Comparison of ENCODE assay signal across 8 cellular contexts in the genomic region with DNA sequence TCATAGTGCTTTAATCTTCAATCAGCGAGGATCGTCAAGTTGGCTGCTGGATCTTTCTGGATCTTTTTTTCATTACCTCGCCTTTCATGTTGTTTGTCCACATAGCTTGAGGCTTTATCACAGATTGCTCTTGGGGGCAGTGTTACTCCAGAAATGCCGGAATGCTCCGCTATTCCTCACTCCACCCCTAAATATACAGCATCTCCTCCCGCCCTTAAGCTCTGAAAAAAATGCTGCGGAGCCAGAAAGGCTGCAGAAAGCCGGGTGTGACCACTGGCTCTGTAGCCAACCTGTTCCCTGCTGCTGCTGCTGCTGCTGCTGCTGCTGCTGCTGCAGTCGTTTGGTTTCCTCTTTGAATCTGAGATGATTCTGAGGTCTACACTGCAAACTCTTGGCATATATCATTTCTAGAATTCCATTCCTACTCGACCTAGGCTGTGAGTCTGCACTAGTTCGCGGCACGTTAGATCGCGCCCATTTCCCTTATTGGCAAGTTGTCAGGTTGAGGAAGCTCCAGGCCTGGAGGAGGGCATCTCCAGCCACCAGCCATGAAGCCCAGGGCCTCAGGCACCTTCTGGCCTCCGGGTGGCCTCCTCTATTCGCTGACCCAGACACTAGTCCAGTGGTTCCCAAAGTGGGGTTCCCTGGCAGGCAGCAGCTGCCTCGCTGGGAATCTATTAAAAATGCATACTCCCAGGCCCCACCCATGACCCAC. TPM values are rescaled to one million over a fixed set of nuclear protein-coding genes. Genes with fewer than 3 reads are reported as not detected.
DNase-seq lines count a peak whose midpoint lies in the region; ATAC-seq, FAIRE-seq and TF ChIP-seq lines count a peak whose summit lies in the region.

No MANE protein-coding gene starts in this region.

- no peaks in the 10 kb centered on the region for H3K36me3 ChIP-seq in endothelial cell of umbilical vein (ENCODE audit: control insufficient read depth in 2 of 2, extremely low read depth in 1 of 2, insufficient read depth in 2 of 2, low read length in 2 of 2)

- H3K79me2 ChIP-seq in endothelial cell of umbilical vein (ENCODE audit: control insufficient read depth, insufficient read depth, low read length), result no peaks in the 10 kb centered on the region

- 22% methylated on average over 17 of the region's 18 CpGs for WGBS in A549 (ENCODE audit: missing lambda C conversion rate)

- ATAC-seq in A549, result peak; percentile 99 to 100
- ATAC-seq in HG03565 (IDR thresholded peaks at IDR 0.05; ENCODE audit: unreplicated experiment), result peak; percentile 86

- no peaks in the 10 kb centered on the region for H3K27me3 ChIP-seq in endothelial cell of umbilical vein (ENCODE audit: control insufficient read depth in 2 of 2, insufficient read depth in 2 of 2, low read length in 2 of 2)

- BruUV-seq in endothelial cell of umbilical vein (replicated peaks; lab: Mats Ljungman, UMichigan), result no TSS peak

- CTCF ChIA-PET in A549 (lab: Yijun Ruan, JAX), result interaction anchor here (0.6 to 1.6 kb wide), 16 partner anchors 8 to 1207 kb away, joined by 3 to 11 read pairs (median 4); a partner anchor contains a TSS
- CTCF ChIA-PET in endothelial cell of umbilical vein (lab: Charles Lee), result interaction anchor here (0.6 to 1.6 kb wide), 10 partner anchors 17 to 1963 kb away, joined by 3 to 6 read pairs (median 3); a partner anchor contains a TSS

- H3K27ac ChIP-seq in A549 (peak overlapping the region; percentile 7 to 65; a peak in 3 of 6 replicates), endothelial cell of umbilical vein (ENCODE audit: insufficient read depth, low read depth, low read length) (no peak overlapping the region)

- H3K4me3 ChIP-seq in A549 (no peak overlapping the region), endothelial cell of umbilical vein (replicated peaks in 1 of 3; ENCODE audit: insufficient read depth in 1 of 3, low read depth in 1 of 3, low read length in 3 of 3) (no peak overlapping the region)

- FAIRE-seq in A549 (lab: Jason Lieb, UNC), result peak; percentile 98
- peak; percentile 74 for FAIRE-seq in GM18507 (lab: Jason Lieb, UNC)
- FAIRE-seq in endothelial cell of umbilical vein (lab: Jason Lieb, UNC), result peak; percentile 98

- H3K9me3 ChIP-seq in A549 (no peaks in the 10 kb centered on the region), endothelial cell of umbilical vein (replicated peaks; ENCODE audit: control insufficient read depth, insufficient read depth, low read length) (no peaks in the 10 kb centered on the region)

- no peak overlapping the region for H3K9ac ChIP-seq in endothelial cell of umbilical vein (replicated peaks; ENCODE audit: extremely low read depth, insufficient read depth, low read length)

- TF ChIP-seq EP300 in A549 (IDR thresholded peaks at IDR 0.05), result no peak

- DNase-seq in A549 (ENCODE audit: low read depth in 1 of 2, low spot score in 1 of 2) (peak; percentile 87 to 91), GM18507 (ENCODE audit: extremely low spot score, insufficient read length, low read depth) (peak; percentile 46), NOMO-1 treated with DMSO at 0.1 percent for 48 hours (lab: John Stamatoyannopoulos, UW; ENCODE audit: unreplicated experiment) (peak; percentile 76), endothelial cell of umbilical vein (ENCODE audit: low read depth, low spot score) (peak; percentile 88), middle frontal gyrus (ENCODE audit: extremely low spot score, low spot score) (peak; percentile 69)
- peak; percentile 58 for DNase-seq in activated CD8-positive, alpha-beta memory T cell treated with anti-CD3 and anti-CD28 coated beads, Interleukin-2, amount 50 U/mL, for 4 hours
- DNase-seq in stimulated activated CD8-positive, alpha-beta memory T cell treated with anti-CD3 and anti-CD28 coated beads, Interleukin-4, amount 100 ng/mL, for 24 hours (ENCODE audit: low read depth), result peak; percentile 31

- POLR2A ChIA-PET in A549 (lab: Yijun Ruan, JAX) (interaction anchor here (1.1 to 1.2 kb wide), 3 partner anchors 106 to 559 kb away, joined by 3 to 4 read pairs (median 3); no protein-coding TSS in a partner anchor), endothelial cell of umbilical vein (lab: Charles Lee) (no interaction called here)

- H3K4me2 ChIP-seq in A549 (peak overlapping the region; percentile 65), endothelial cell of umbilical vein (ENCODE audit: insufficient read depth, low read length) (peak overlapping the region; percentile 46)

- H4K20me1 ChIP-seq in endothelial cell of umbilical vein (replicated peaks; ENCODE audit: control insufficient read depth, extremely low read depth, insufficient read depth, low read length), result no peaks in the 10 kb centered on the region

- H3K4me1 ChIP-seq in A549, result peaks cover 12% of the 10 kb centered on the region; the same call in 2 of the 3 replicates
- H3K4me1 ChIP-seq in endothelial cell of umbilical vein (ENCODE audit: control insufficient read depth, extremely low read depth, insufficient read depth, low read length), result no peaks in the 10 kb centered on the region

- H3K9me1 ChIP-seq in endothelial cell of umbilical vein (replicated peaks; ENCODE audit: control insufficient read depth, extremely low read depth, insufficient read depth, low read length), result no peaks in the 10 kb centered on the region

- intact Hi-C loops in endothelial cell of umbilical vein (cut with micrococcal nuclease), result loop anchor here (1.0 to 5.0 kb wide), 3 partner anchors 286 to 1283 kb away; no protein-coding TSS in a partner anchor

- dilution Hi-C loops in endothelial cell of umbilical vein (cut with MboI; ENCODE audit: extremely low pct_ligation_motif_present, low sequenced_read_pairs), result no loop called here

- TF ChIP-seq RAD21 in A549 (conservative IDR thresholded peaks at IDR 0.05 in 1 of 2, IDR thresholded peaks at IDR 0.05 in 1 of 2), result peak; percentile 90 to 91

- TF ChIP-seq POLR2A in A549 (IDR thresholded peaks at IDR 0.05; ENCODE audit: low read length) (no peak), endothelial cell of umbilical vein (IDR thresholded peaks at IDR 0.05; ENCODE audit: low read depth, low read length) (no peak)

- peak overlapping the region; percentile 64 for H2AFZ ChIP-seq in endothelial cell of umbilical vein (ENCODE audit: low read depth, low read length)

- TF ChIP-seq CTCF in A549 (IDR thresholded peaks at IDR 0.05) (peak; percentile 65), endothelial cell of umbilical vein (IDR thresholded peaks at IDR 0.05; ENCODE audit: extremely low read depth in 1 of 2, insufficient read depth in 1 of 2, low read depth in 1 of 2, low read length in 2 of 2) (peak; percentile 42 to 51)

TF ChIP-seq in A549, 52 proteins besides CTCF, POLR2A, EP300 and RAD21 (continues in another document):
- TF ChIP-seq SMC3 (IDR thresholded peaks at IDR 0.05), result peak; percentile 70

TF ChIP-seq in endothelial cell of umbilical vein, 7 proteins besides CTCF, POLR2A, EP300 and RAD21 (continues in another document):
- no peak for TF ChIP-seq JUN (IDR thresholded peaks at IDR 0.05; ENCODE audit: borderline replicate concordance, insufficient read depth, insufficient read length, low read depth)

RNA-seq across cellular contexts. Expression of a gene that starts 34.2 kb away (rescaled TPM):
- polyA plus RNA-seq in A549 (2011; rRNA removed) (32.4 and 47.4 TPM in 2 replicates), A549 (2017; fragmentation: RNase III; extraction: RNeasy Plus Mini Kit Qiagen cat#74134 plus additional on column Dnase treatment) (47.1 to 57.3 TPM (median 51.9 TPM) in 3 replicates), endothelial cell of umbilical vein (169 and 253 TPM in 2 replicates)
- 159 and 194 TPM in 2 replicates for polyA plus RNA-seq in A549 (2012; cell fraction: cytosol; rRNA removed)
- polyA plus RNA-seq in A549 (2012; cell fraction: nucleus; rRNA removed), result 477 and 479 TPM in 2 replicates
- 34.6 and 58.3 TPM in 2 replicates for polyA minus RNA-seq in A549 (2011; rRNA and poly(A)+ RNA removed)
- total RNA-seq in endothelial cell of umbilical vein, result 85.0 and 96.1 TPM in 2 replicates
- polyA plus RNA-seq in endothelial cell of umbilical vein (2011; cell fraction: cytosol; rRNA removed), result 129 and 136 TPM in 2 replicates
- 259 and 399 TPM in 2 replicates for polyA plus RNA-seq in endothelial cell of umbilical vein (2011; cell fraction: nucleus; rRNA removed)
- 112 and 137 TPM in 2 replicates for polyA plus RNA-seq in endothelial cell of umbilical vein (2012)
- polyA minus RNA-seq in endothelial cell of umbilical vein, result 77.3 and 118 TPM in 2 replicates
- 75.6 TPM for polyA minus RNA-seq in endothelial cell of umbilical vein (2011; cell fraction: cytosol; rRNA and poly(A)+ RNA removed)
- polyA minus RNA-seq in endothelial cell of umbilical vein (2011; cell fraction: nucleus; rRNA and poly(A)+ RNA removed), result 53.4 and 65.0 TPM in 2 replicates

RNA-seq across cellular contexts. Expression of a gene that starts 52.1 kb away (rescaled TPM):
- 0.05 and 0.09 TPM in 2 replicates for polyA plus RNA-seq in A549 (2011; rRNA removed)
- polyA plus RNA-seq in A549 (2012; cell fraction: cytosol; rRNA removed), result 0.16 and 0.17 TPM in 2 replicates
- polyA plus RNA-seq in A549 (2012; cell fraction: nucleus; rRNA removed), result 0.78 and 0.86 TPM in 2 replicates
- polyA plus RNA-seq in A549 (2017; fragmentation: RNase III; extraction: RNeasy Plus Mini Kit Qiagen cat#74134 plus additional on column Dnase treatment), result 0.21 to 0.44 TPM (median 0.29 TPM) in 3 replicates
- polyA minus RNA-seq in A549 (2011; rRNA and poly(A)+ RNA removed), result not detected in 2 replicates
- 0.73 TPM in 1 of 2 replicates, not detected in the other for total RNA-seq in endothelial cell of umbilical vein
- not detected in 2 replicates for polyA plus RNA-seq in endothelial cell of umbilical vein
- polyA plus RNA-seq in endothelial cell of umbilical vein (2011; cell fraction: cytosol; rRNA removed), result 0.07 and 0.08 TPM in 2 replicates
- polyA plus RNA-seq in endothelial cell of umbilical vein (2011; cell fraction: nucleus; rRNA removed), result 0.63 and 0.66 TPM in 2 replicates
- polyA plus RNA-seq in endothelial cell of umbilical vein (2012), result 0.11 and 0.28 TPM in 2 replicates
- 0.46 and 0.47 TPM in 2 replicates for polyA minus RNA-seq in endothelial cell of umbilical vein
- not detected for polyA minus RNA-seq in endothelial cell of umbilical vein (2011; cell fraction: cytosol; rRNA and poly(A)+ RNA removed)
- polyA minus RNA-seq in endothelial cell of umbilical vein (2011; cell fraction: nucleus; rRNA and poly(A)+ RNA removed), result not detected in 2 replicates

RNA-seq across cellular contexts. Expression of a gene that starts 57.2 kb away (rescaled TPM):
- polyA plus RNA-seq in A549 (2011; rRNA removed) (214 and 337 TPM in 2 replicates), A549 (2017; fragmentation: RNase III; extraction: RNeasy Plus Mini Kit Qiagen cat#74134 plus additional on column Dnase treatment) (345 to 446 TPM (median 353 TPM) in 3 replicates), endothelial cell of umbilical vein (223 and 313 TPM in 2 replicates)
- polyA plus RNA-seq in A549 (2012; cell fraction: cytosol; rRNA removed), result 186 and 205 TPM in 2 replicates
- polyA plus RNA-seq in A549 (2012; cell fraction: nucleus; rRNA removed), result 145 and 200 TPM in 2 replicates
- polyA minus RNA-seq in A549 (2011; rRNA and poly(A)+ RNA removed), result 260 and 279 TPM in 2 replicates
- total RNA-seq in endothelial cell of umbilical vein, result 477 and 485 TPM in 2 replicates
- 303 and 312 TPM in 2 replicates for polyA plus RNA-seq in endothelial cell of umbilical vein (2011; cell fraction: cytosol; rRNA removed)
- 286 and 354 TPM in 2 replicates for polyA plus RNA-seq in endothelial cell of umbilical vein (2011; cell fraction: nucleus; rRNA removed)
- 410 and 537 TPM in 2 replicates for polyA plus RNA-seq in endothelial cell of umbilical vein (2012)
- 621 and 636 TPM in 2 replicates for polyA minus RNA-seq in endothelial cell of umbilical vein
- polyA minus RNA-seq in endothelial cell of umbilical vein (2011; cell fraction: cytosol; rRNA and poly(A)+ RNA removed), result 58.7 TPM
- 149 and 176 TPM in 2 replicates for polyA minus RNA-seq in endothelial cell of umbilical vein (2011; cell fraction: nucleus; rRNA and poly(A)+ RNA removed)

Comparison
In these comparisons a context has a peak if more than half of its experiments do, and no peak if none do; other contexts are left out.
1. DNase-seq: peak in every context shown above with its lines; median percentile 89 in A549; 88 in endothelial cell of umbilical vein; 76 in NOMO-1 treated with DMSO at 0.1 percent for 48 hours; 69 in middle frontal gyrus; 58 in activated CD8-positive, alpha-beta memory T cell treated with anti-CD3 and anti-CD28 coated beads, Interleukin-2, amount 50 U/mL, for 4 hours; 46 in GM18507; 31 in stimulated activated CD8-positive, alpha-beta memory T cell treated with anti-CD3 and anti-CD28 coated beads, Interleukin-4, amount 100 ng/mL, for 24 hours.